20 cellular contexts compared by ENCODE assay signal in genomic region chr5:77707786-77708185, GRCh38.
"Had no signal": no experiment of that assay in that cellular context is flagged by ENCODE, and none has a peak within 500 bp of the region (broad histone marks: within the 10 kb centered on the region; RNA-seq: fewer than 3 reads in every experiment).

No MANE protein-coding gene starts in this region.

- H3K4me2 ChIP-seq: neural progenitor cell had no signal

- H3K4me1 ChIP-seq: esophagus squamous epithelium, gastroesophageal sphincter, left lung, neural progenitor cell, tibial artery had no signal

- H3K4me3 ChIP-seq: esophagus squamous epithelium, gastroesophageal sphincter, heart left ventricle, left lung, lung, neural progenitor cell, tibial artery had no signal

- H3K4me1 Mint-ChIP-seq: endodermal cell; mesothelial cell of epicardium; neural progenitor cell; stimulated activated naive CD8-positive, alpha-beta T cell treated with anti-CD3 and anti-CD28 coated beads, Interleukin-15, amount 100 ng/mL, for 72 hours; WTC11 had no signal

- ATAC-seq: activated naive CD4-positive, alpha-beta T cell treated with anti-CD3 and anti-CD28 coated beads, Interleukin-2, amount 50 U/mL, for 72 hours; gastroesophageal sphincter; heart left ventricle; left lung; naive thymus-derived CD8-positive, alpha-beta T cell; stimulated activated naive CD8-positive, alpha-beta T cell treated with anti-CD3 and anti-CD28 coated beads, Interleukin-15, amount 100 ng/mL, for 72 hours; WTC11 had no signal

- H3K27ac ChIP-seq: esophagus squamous epithelium, gastroesophageal sphincter, heart left ventricle, left lung, neural progenitor cell, tibial artery had no signal

- DNase-seq: activated T-cell treated with anti-CD3 and anti-CD28 coated beads, Interleukin-2, amount 50 U/mL, for 1 hour; cerebellar nuclear complex; cortex of kidney; endodermal cell; esophagus squamous epithelium; heart left ventricle; islet precursor cell; left lung; naive thymus-derived CD8-positive, alpha-beta T cell; stimulated activated CD4-positive, alpha-beta T cell treated with anti-CD3 and anti-CD28 coated beads, Interleukin-4, amount 100 ng/mL, for 4 hours; stimulated activated naive CD8-positive, alpha-beta T cell treated with anti-CD3 and anti-CD28 coated beads, Interleukin-15, amount 100 ng/mL, for 72 hours; T-helper 9 cell; tibial artery had no signal

- H3K9ac ChIP-seq: neural progenitor cell had no signal

- H3K4me3 Mint-ChIP-seq: endodermal cell; mesothelial cell of epicardium; neural progenitor cell; stimulated activated naive CD8-positive, alpha-beta T cell treated with anti-CD3 and anti-CD28 coated beads, Interleukin-15, amount 100 ng/mL, for 72 hours; WTC11 had no signal

- H2AFZ ChIP-seq: neural progenitor cell had no signal

- H3K9me3 Mint-ChIP-seq: activated naive CD4-positive, alpha-beta T cell treated with anti-CD3 and anti-CD28 coated beads, Interleukin-2, amount 50 U/mL, for 72 hours; endodermal cell; mesothelial cell of epicardium; naive thymus-derived CD8-positive, alpha-beta T cell; neural progenitor cell; WTC11 had no signal

- H3K27me3 Mint-ChIP-seq: naive thymus-derived CD8-positive, alpha-beta T cell; progenitor cell of endocrine pancreas; stimulated activated naive CD8-positive, alpha-beta T cell treated with anti-CD3 and anti-CD28 coated beads, Interleukin-15, amount 100 ng/mL, for 72 hours had no signal

- H3K9me3 ChIP-seq: esophagus squamous epithelium, gastroesophageal sphincter, heart left ventricle, left lung, tibial artery had no signal

- H3K27ac Mint-ChIP-seq: endodermal cell; mesothelial cell of epicardium; naive thymus-derived CD8-positive, alpha-beta T cell; neural progenitor cell; stimulated activated naive CD8-positive, alpha-beta T cell treated with anti-CD3 and anti-CD28 coated beads, Interleukin-15, amount 100 ng/mL, for 72 hours; WTC11 had no signal

- H3K27me3 ChIP-seq: esophagus squamous epithelium, gastroesophageal sphincter, heart left ventricle, left lung, neural progenitor cell, tibial artery had no signal
